In the genomic region with DNA sequence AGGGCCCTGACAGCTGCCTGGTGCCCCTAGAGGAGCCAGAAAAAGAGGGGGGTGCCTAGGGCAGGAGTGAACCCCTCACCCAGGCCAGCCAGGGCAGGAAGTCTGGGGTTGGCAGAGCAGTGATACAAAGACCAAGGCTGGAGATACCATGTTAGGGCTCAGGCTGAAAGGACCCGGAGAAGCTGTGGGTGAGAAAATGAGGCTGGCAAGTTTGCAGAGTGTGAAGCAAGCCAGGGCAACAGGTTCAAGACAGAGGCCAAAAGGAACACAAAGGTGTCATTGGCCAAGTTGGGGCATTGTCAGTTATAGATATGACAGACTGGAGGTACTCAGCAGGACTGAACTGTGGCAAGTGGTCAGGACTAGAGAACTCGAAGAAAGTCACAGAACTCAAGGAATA, we compare ENCODE assay signal across 20 cellular contexts. TPM values are rescaled to one million over a fixed set of nuclear protein-coding genes. Genes with fewer than 3 reads are reported as not detected.
"Had no signal": no experiment of that assay in that cellular context is flagged by ENCODE, and none has a peak within 500 bp of the region (broad histone marks: within the 10 kb centered on the region; RNA-seq: fewer than 3 reads in every experiment).

No MANE protein-coding gene starts in this region.

- H3K9me3 Mint-ChIP-seq: activated naive CD4-positive, alpha-beta T cell treated with anti-CD3 and anti-CD28 coated beads, Interleukin-2, amount 50 U/mL, for 72 hours; mesothelial cell of epicardium; naive thymus-derived CD8-positive, alpha-beta T cell had no signal

- DNase-seq: activated CD4-positive, CD25-positive, alpha-beta regulatory T cell; activated CD8-positive, alpha-beta memory T cell treated with anti-CD3 and anti-CD28 coated beads, Interleukin-2, amount 10 ng/mL, durations not matched to agents 7 days and 5 days; activated CD8-positive, alpha-beta T cell treated with anti-CD3 and anti-CD28 coated beads, Interleukin-2, amount 10 ng/mL, durations not matched to agents 7 days and 5 days; activated naive CD4-positive, alpha-beta T cell; activated T-cell treated with anti-CD3 and anti-CD28 coated beads, Interleukin-2, amount 50 U/mL, for 48 hours; effector CD8-positive, alpha-beta T cell; naive thymus-derived CD8-positive, alpha-beta T cell; spleen; stimulated activated naive CD4-positive, alpha-beta T cell treated with Interleukin-2 at 50 U/mL for 16 hours had no signal

- H3K27me3 Mint-ChIP-seq: activated CD4-positive, alpha-beta T cell treated with anti-CD3 and anti-CD28 coated beads for 36 hours had no signal

- H3K27me3 ChIP-seq: colonic mucosa, tibial nerve had no signal

- H3K9me3 ChIP-seq: colonic mucosa, heart right ventricle, spleen, tibial nerve had no signal

- H3K36me3 ChIP-seq: colonic mucosa, heart right ventricle, spleen, tibial nerve had no signal

- H3K4me3 Mint-ChIP-seq: activated CD4-positive, alpha-beta T cell treated with anti-CD3 and anti-CD28 coated beads for 36 hours; activated CD8-positive, alpha-beta memory T cell treated with anti-CD3 and anti-CD28 coated beads, Interleukin-2, amount 10 ng/mL, durations not matched to agents 7 days and 5 days; activated CD8-positive, alpha-beta T cell treated with anti-CD3 and anti-CD28 coated beads, Interleukin-2, amount 10 ng/mL, durations not matched to agents 7 days and 5 days; mesothelial cell of epicardium; naive thymus-derived CD8-positive, alpha-beta T cell had no signal

- ATAC-seq: activated CD4-positive, alpha-beta T cell treated with anti-CD3 and anti-CD28 coated beads for 36 hours; activated CD8-positive, alpha-beta memory T cell treated with anti-CD3 and anti-CD28 coated beads, Interleukin-2, amount 10 ng/mL, durations not matched to agents 7 days and 5 days; activated CD8-positive, alpha-beta T cell treated with anti-CD3 and anti-CD28 coated beads, Interleukin-2, amount 10 ng/mL, durations not matched to agents 7 days and 5 days; activated naive CD4-positive, alpha-beta T cell treated with anti-CD3 and anti-CD28 coated beads, Interleukin-2, amount 50 U/mL, for 72 hours; naive thymus-derived CD8-positive, alpha-beta T cell had no signal

- H3K27ac ChIP-seq: colonic mucosa, heart right ventricle, spleen had no signal

- H3K4me1 Mint-ChIP-seq: activated CD4-positive, alpha-beta T cell treated with anti-CD3 and anti-CD28 coated beads for 36 hours; activated CD8-positive, alpha-beta memory T cell treated with anti-CD3 and anti-CD28 coated beads, Interleukin-2, amount 10 ng/mL, durations not matched to agents 7 days and 5 days; naive thymus-derived CD8-positive, alpha-beta T cell had no signal

- H3K36me3 Mint-ChIP-seq: activated CD8-positive, alpha-beta memory T cell treated with anti-CD3 and anti-CD28 coated beads, Interleukin-2, amount 10 ng/mL, durations not matched to agents 7 days and 5 days; activated naive CD4-positive, alpha-beta T cell treated with anti-CD3 and anti-CD28 coated beads, Interleukin-2, amount 50 U/mL, for 72 hours; mesothelial cell of epicardium; naive thymus-derived CD8-positive, alpha-beta T cell had no signal

- H3K27ac Mint-ChIP-seq: activated CD4-positive, alpha-beta T cell treated with anti-CD3 and anti-CD28 coated beads for 36 hours; activated CD8-positive, alpha-beta memory T cell treated with anti-CD3 and anti-CD28 coated beads, Interleukin-2, amount 10 ng/mL, durations not matched to agents 7 days and 5 days; activated CD8-positive, alpha-beta T cell treated with anti-CD3 and anti-CD28 coated beads, Interleukin-2, amount 10 ng/mL, durations not matched to agents 7 days and 5 days; activated naive CD4-positive, alpha-beta T cell treated with anti-CD3 and anti-CD28 coated beads, Interleukin-2, amount 50 U/mL, for 72 hours; naive thymus-derived CD8-positive, alpha-beta T cell had no signal

- H3K4me3 ChIP-seq: colonic mucosa, heart right ventricle, spleen, tibial nerve had no signal

RNA-seq across cellular contexts. Expression of a gene that starts 57.2 kb away (rescaled TPM):
- total RNA-seq: activated CD8-positive, alpha-beta memory T cell treated with anti-CD3 and anti-CD28 coated beads, Interleukin-2, amount 10 ng/mL, durations not matched to agents 7 days and 5 days; activated CD8-positive, alpha-beta T cell treated with anti-CD3 and anti-CD28 coated beads, Interleukin-2, amount 10 ng/mL, durations not matched to agents 7 days and 5 days; dermis microvascular lymphatic vessel endothelial cell; glomerular endothelial cell; heart right ventricle; left ventricle myocardium superior; lung microvascular endothelial cell; naive thymus-derived CD8-positive, alpha-beta T cell; osteoblast had no signal
- polyA plus RNA-seq: heart right ventricle; naive thymus-derived CD8-positive, alpha-beta T cell had no signal
